In the genomic region with DNA sequence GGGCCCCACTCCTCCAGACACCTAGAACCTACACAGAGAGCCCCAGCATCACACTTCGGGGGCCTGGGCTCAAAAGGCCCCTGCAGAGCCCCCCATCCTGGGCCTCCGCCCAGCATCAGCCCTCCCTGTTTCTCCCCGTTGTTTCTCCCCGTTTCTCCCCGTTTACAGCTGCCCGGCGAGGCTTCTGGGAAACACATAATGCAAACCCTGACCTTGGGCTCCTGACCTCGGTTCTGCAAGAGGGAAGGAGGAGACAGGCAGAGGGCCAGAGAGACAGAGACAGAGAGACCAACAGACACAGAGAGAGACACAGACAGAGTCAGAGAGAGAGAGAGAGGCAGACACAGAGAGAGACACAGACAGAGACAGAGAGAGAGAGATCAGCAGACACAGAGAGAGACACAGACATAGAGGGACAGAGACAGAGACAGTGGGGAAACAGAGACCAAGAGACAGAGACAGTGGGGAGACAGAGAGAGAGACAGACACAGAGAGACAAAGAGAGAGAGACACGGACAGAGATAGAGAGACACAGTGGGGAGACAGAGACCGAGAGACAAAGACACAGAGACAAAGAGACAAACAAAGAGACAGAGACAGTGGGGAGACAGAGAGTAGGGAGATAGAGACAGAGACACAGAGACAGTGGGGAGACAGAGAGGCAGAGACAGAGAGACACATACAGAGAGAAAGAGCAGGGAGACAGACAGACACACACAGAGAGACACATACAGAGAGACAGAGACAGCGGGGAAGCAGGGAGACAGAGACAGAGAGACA, we compare ENCODE assay signal across 2 cellular contexts.
TF ChIP-seq lines count a peak whose summit lies in the region.

No MANE protein-coding gene starts in this region.

TF ChIP-seq in WTC11, 78 proteins besides CTCF, POLR2A, EP300 and RAD21 (continues in another document):
- TF ChIP-seq SMAD3 (CRISPR knock-in tag; IDR thresholded peaks at IDR 0.05; ENCODE audit: borderline replicate concordance) (no peak), SP1 (CRISPR knock-in tag; conservative IDR thresholded peaks at IDR 0.05) (no peak), KAT7 (CRISPR knock-in tag; IDR thresholded peaks at IDR 0.05; ENCODE audit: borderline replicate concordance) (no peak), ESRRA (CRISPR knock-in tag; IDR thresholded peaks at IDR 0.05; ENCODE audit: borderline replicate concordance) (no peak), GABPB1 (CRISPR knock-in tag; IDR thresholded peaks at IDR 0.05) (no peak)
- TF ChIP-seq, protein P1, sequence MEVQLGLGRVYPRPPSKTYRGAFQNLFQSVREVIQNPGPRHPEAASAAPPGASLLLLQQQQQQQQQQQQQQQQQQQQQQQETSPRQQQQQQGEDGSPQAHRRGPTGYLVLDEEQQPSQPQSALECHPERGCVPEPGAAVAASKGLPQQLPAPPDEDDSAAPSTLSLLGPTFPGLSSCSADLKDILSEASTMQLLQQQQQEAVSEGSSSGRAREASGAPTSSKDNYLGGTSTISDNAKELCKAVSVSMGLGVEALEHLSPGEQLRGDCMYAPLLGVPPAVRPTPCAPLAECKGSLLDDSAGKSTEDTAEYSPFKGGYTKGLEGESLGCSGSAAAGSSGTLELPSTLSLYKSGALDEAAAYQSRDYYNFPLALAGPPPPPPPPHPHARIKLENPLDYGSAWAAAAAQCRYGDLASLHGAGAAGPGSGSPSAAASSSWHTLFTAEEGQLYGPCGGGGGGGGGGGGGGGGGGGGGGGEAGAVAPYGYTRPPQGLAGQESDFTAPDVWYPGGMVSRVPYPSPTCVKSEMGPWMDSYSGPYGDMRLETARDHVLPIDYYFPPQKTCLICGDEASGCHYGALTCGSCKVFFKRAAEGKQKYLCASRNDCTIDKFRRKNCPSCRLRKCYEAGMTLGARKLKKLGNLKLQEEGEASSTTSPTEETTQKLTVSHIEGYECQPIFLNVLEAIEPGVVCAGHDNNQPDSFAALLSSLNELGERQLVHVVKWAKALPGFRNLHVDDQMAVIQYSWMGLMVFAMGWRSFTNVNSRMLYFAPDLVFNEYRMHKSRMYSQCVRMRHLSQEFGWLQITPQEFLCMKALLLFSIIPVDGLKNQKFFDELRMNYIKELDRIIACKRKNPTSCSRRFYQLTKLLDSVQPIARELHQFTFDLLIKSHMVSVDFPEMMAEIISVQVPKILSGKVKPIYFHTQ (CRISPR knock-in tag; IDR thresholded peaks at IDR 0.05): no peak
- TF ChIP-seq, protein P2, sequence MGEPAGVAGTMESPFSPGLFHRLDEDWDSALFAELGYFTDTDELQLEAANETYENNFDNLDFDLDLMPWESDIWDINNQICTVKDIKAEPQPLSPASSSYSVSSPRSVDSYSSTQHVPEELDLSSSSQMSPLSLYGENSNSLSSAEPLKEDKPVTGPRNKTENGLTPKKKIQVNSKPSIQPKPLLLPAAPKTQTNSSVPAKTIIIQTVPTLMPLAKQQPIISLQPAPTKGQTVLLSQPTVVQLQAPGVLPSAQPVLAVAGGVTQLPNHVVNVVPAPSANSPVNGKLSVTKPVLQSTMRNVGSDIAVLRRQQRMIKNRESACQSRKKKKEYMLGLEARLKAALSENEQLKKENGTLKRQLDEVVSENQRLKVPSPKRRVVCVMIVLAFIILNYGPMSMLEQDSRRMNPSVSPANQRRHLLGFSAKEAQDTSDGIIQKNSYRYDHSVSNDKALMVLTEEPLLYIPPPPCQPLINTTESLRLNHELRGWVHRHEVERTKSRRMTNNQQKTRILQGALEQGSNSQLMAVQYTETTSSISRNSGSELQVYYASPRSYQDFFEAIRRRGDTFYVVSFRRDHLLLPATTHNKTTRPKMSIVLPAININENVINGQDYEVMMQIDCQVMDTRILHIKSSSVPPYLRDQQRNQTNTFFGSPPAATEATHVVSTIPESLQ (CRISPR knock-in tag; IDR thresholded peaks at IDR 0.05): no peak
- TF ChIP-seq, protein P3, sequence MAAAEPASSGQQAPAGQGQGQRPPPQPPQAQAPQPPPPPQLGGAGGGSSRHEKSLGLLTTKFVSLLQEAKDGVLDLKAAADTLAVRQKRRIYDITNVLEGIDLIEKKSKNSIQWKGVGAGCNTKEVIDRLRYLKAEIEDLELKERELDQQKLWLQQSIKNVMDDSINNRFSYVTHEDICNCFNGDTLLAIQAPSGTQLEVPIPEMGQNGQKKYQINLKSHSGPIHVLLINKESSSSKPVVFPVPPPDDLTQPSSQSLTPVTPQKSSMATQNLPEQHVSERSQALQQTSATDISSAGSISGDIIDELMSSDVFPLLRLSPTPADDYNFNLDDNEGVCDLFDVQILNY (CRISPR knock-in tag; IDR thresholded peaks at IDR 0.05): no peak
- TF ChIP-seq, protein P4, sequence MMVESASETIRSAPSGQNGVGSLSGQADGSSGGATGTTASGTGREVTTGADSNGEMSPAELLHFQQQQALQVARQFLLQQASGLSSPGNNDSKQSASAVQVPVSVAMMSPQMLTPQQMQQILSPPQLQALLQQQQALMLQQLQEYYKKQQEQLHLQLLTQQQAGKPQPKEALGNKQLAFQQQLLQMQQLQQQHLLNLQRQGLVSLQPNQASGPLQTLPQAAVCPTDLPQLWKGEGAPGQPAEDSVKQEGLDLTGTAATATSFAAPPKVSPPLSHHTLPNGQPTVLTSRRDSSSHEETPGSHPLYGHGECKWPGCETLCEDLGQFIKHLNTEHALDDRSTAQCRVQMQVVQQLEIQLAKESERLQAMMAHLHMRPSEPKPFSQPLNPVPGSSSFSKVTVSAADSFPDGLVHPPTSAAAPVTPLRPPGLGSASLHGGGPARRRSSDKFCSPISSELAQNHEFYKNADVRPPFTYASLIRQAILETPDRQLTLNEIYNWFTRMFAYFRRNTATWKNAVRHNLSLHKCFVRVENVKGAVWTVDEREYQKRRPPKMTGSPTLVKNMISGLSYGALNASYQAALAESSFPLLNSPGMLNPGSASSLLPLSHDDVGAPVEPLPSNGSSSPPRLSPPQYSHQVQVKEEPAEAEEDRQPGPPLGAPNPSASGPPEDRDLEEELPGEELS (CRISPR knock-in tag; IDR thresholded peaks at IDR 0.05): no peak
- TF ChIP-seq, protein P5, sequence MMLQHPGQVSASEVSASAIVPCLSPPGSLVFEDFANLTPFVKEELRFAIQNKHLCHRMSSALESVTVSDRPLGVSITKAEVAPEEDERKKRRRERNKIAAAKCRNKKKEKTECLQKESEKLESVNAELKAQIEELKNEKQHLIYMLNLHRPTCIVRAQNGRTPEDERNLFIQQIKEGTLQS (CRISPR knock-in tag; conservative IDR thresholded peaks at IDR 0.05): no peak

TF ChIP-seq in H1, 55 proteins besides CTCF, POLR2A, EP300 and RAD21:
- TF ChIP-seq HDAC2 (IDR thresholded peaks at IDR 0.05; ENCODE audit: borderline replicate concordance in 1 of 2, low read depth in 2 of 2, low read length in 2 of 2) (no peak), EGR1 (IDR thresholded peaks at IDR 0.05; ENCODE audit: borderline replicate concordance, low read depth, low read length) (no peak), POLR2AphosphoS5 (IDR thresholded peaks at IDR 0.05; ENCODE audit: low read depth, low read length) (no peak), ASH2L (IDR thresholded peaks at IDR 0.05; ENCODE audit: low read length) (no peak)
- TF ChIP-seq, protein P6, sequence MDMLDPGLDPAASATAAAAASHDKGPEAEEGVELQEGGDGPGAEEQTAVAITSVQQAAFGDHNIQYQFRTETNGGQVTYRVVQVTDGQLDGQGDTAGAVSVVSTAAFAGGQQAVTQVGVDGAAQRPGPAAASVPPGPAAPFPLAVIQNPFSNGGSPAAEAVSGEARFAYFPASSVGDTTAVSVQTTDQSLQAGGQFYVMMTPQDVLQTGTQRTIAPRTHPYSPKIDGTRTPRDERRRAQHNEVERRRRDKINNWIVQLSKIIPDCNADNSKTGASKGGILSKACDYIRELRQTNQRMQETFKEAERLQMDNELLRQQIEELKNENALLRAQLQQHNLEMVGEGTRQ (IDR thresholded peaks at IDR 0.05; ENCODE audit: low read length): no peak
